Comparison of ENCODE assay signal across 8 cellular contexts in the genomic region with DNA sequence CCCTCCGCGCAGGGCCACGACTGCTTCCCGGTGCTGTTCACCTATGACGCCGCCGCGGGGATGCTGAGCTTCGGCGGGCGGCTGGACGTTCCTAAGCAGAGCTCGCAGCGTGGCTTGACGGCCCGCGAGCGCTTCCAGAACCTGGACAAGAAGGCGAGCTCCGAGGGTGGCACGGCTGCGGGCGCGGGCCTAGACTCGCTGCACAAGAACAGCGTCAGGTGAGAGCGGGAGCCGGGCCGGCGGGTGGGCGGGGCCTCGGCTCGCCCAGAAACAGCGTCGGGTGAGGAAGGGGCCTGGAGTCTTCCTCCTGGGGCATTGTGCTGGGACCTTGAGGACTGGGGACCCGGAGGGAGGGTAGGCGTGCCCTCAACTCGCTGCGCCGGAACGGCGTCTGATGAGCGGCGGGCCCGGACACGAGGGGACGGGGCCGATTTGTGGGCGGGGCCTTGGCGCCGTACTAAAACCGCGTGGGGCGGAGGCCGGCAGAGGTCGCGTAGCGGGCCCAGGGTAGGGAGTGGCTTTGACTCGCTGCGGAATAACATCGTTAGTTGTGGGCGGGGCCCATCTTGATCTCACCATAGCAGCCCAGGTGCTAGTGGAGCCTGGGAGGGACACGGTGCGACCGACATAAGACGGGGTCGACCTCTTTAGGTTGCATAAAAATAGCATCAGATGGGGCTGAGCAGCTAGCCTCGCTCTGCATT. TPM values are rescaled to one million over a fixed set of nuclear protein-coding genes. Genes with fewer than 3 reads are reported as not detected.
DNase-seq lines count a peak whose midpoint lies in the region; ATAC-seq lines count a peak whose summit lies in the region.

No MANE protein-coding gene starts in this region.

- H3K27me3 Mint-ChIP-seq in dendritic cell treated with granulocyte-macrophage colony-stimulating factor and Interleukin-4, amounts not matched to agents 40 ng/mL and 50 ng/mL, for 4 days: no peaks in the 10 kb centered on the region

- intact Hi-C loops in dendritic cell treated with granulocyte-macrophage colony-stimulating factor and Interleukin-4, amounts not matched to agents 40 ng/mL and 50 ng/mL, for 4 days (cut with micrococcal nuclease): no loop called here

- peaks cover 100% of the 10 kb centered on the region for H3K36me3 Mint-ChIP-seq in dendritic cell treated with granulocyte-macrophage colony-stimulating factor and Interleukin-4, amounts not matched to agents 40 ng/mL and 50 ng/mL, for 4 days (ENCODE audit: low read depth)

- peak overlapping the region; percentile 32 for H3K4me3 Mint-ChIP-seq in dendritic cell treated with granulocyte-macrophage colony-stimulating factor and Interleukin-4, amounts not matched to agents 40 ng/mL and 50 ng/mL, for 4 days

- DNase-seq in NCI-H2029 (lab: John Stamatoyannopoulos, UW) (peak; percentile 83), lung microvascular endothelial cell (ENCODE audit: low read depth in 2 of 2) (peak; percentile 62 to 77), KG1 (lab: John Stamatoyannopoulos, UW) (no peak)
- peak; percentile 83 for DNase-seq in activated CD4-positive, alpha-beta T cell treated with anti-CD3 and anti-CD28 coated beads, Interleukin-2, amount 50 U/mL, for 1 hour
- DNase-seq in stimulated activated CD8-positive, alpha-beta memory T cell treated with anti-CD3 and anti-CD28 coated beads, Interleukin-15, amount 100 ng/mL, for 1 hour (ENCODE audit: low read depth): peak; percentile 65

- H3K9me3 Mint-ChIP-seq in dendritic cell treated with granulocyte-macrophage colony-stimulating factor and Interleukin-4, amounts not matched to agents 40 ng/mL and 50 ng/mL, for 4 days: no peaks in the 10 kb centered on the region

- H3K27ac Mint-ChIP-seq in dendritic cell treated with granulocyte-macrophage colony-stimulating factor and Interleukin-4, amounts not matched to agents 40 ng/mL and 50 ng/mL, for 4 days: peak overlapping the region; percentile 66

- H3K4me1 Mint-ChIP-seq in dendritic cell treated with granulocyte-macrophage colony-stimulating factor and Interleukin-4, amounts not matched to agents 40 ng/mL and 50 ng/mL, for 4 days (ENCODE audit: low read depth): peaks cover 64% of the 10 kb centered on the region

- ATAC-seq in GM19452 (IDR thresholded peaks at IDR 0.05; ENCODE audit: unreplicated experiment) (peak; percentile 55), HG03520 (IDR thresholded peaks at IDR 0.05; ENCODE audit: unreplicated experiment) (no peak)

RNA-seq across cellular contexts. Expression of a gene that starts 15.6 kb away (rescaled TPM):
- 15.7 and 17.9 TPM in 2 replicates for total RNA-seq in lung microvascular endothelial cell

RNA-seq across cellular contexts. Expression of a gene that starts 16.0 kb away (rescaled TPM):
- 73.0 and 75.0 TPM in 2 replicates for total RNA-seq in lung microvascular endothelial cell

RNA-seq across cellular contexts. Expression of a gene that starts 18.3 kb away (rescaled TPM):
- total RNA-seq in lung microvascular endothelial cell: 275 and 340 TPM in 2 replicates

RNA-seq across cellular contexts. Expression of a gene that starts 45.8 kb away (rescaled TPM):
- 3.1 and 4.2 TPM in 2 replicates for total RNA-seq in lung microvascular endothelial cell

RNA-seq across cellular contexts. Expression of a gene that starts 45.9 kb away (rescaled TPM):
- 16.3 and 17.4 TPM in 2 replicates for total RNA-seq in lung microvascular endothelial cell
